ENCODE assay signal across 27 cellular contexts in the genomic region with DNA sequence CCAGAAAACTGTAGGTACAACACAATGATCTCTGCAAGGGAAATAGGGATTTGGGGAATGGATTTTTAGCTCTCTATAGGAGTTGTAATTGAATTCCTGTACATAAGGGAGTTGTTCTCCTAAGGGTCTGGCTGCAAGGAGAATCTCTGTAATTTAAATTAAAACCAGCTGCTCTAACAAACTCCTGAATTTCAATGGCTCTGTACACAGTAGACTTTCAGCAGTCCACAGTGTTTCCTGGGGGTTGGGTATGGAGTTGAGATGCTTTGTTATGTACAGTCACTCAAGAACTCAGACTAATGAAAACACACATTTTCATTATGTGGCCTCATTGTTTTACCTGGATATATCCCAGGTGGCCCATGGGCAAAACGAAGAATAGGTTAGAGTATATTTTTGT.
DNase-seq lines count a peak whose midpoint lies in the region; ATAC-seq and TF ChIP-seq lines count a peak whose summit lies in the region.
"Had no signal": no experiment of that assay in that cellular context is flagged by ENCODE, and none has a peak within 500 bp of the region (broad histone marks: within the 10 kb centered on the region; RNA-seq: fewer than 3 reads in every experiment).

No MANE protein-coding gene starts in this region.

- in situ Hi-C loops in HAP-1 (cut with MboI; ENCODE audit: low sequenced_read_pairs), result no loop called here

- TF ChIP-seq CTCF in SK-N-SH (IDR thresholded peaks at IDR 0.05) (no peak), fibroblast of mammary gland (conservative IDR thresholded peaks at IDR 0.05; ENCODE audit: control insufficient read depth, insufficient read depth, low read depth, low read length) (no peak), smooth muscle cell (IDR thresholded peaks at IDR 0.05; ENCODE audit: borderline replicate concordance, insufficient read depth, poor library complexity, severe bottlenecking) (no peak)

- no peaks in the 10 kb centered on the region for H3K36me3 ChIP-seq in HAP-1 (replicated peaks)
- H3K36me3 ChIP-seq in SK-N-SH (replicated peaks in 1 of 2; ENCODE audit: control insufficient read depth in 1 of 2, insufficient read depth in 2 of 2, low read length in 1 of 2), result no peaks in the 10 kb centered on the region
- no peaks in the 10 kb centered on the region for H3K36me3 ChIP-seq in smooth muscle cell (ENCODE audit: low read depth)
- H3K36me3 ChIP-seq: MG63, upper lobe of left lung had no signal

- no peak for ATAC-seq in GM19452 (IDR thresholded peaks at IDR 0.05; ENCODE audit: unreplicated experiment)
- no peak for ATAC-seq in GM19455 (IDR thresholded peaks at IDR 0.05; ENCODE audit: unreplicated experiment)
- ATAC-seq in GM19328 (IDR thresholded peaks at IDR 0.05; ENCODE audit: unreplicated experiment), result no peak
- ATAC-seq: activated CD8-positive, alpha-beta memory T cell treated with anti-CD3 and anti-CD28 coated beads, Interleukin-2, amount 10 ng/mL, durations not matched to agents 7 days and 5 days; activated T-cell treated with anti-CD3 and anti-CD28 coated beads, Interleukin-2, amount 50 U/mL, for 72 hours; esophagus mucosa; natural killer cell treated with Interleukin-12 subunit alpha and Interleukin-12 subunit beta and Interleukin-15 and Interleukin-18, amount 100 ng/mL, for 72 hours; stimulated activated naive B cell treated with anti-CD40 and anti-IgM and Interleukin-4, amounts not matched to agents 10 μg/mL and 1 μg/mL and 100 μg/mL, for 72 hours had no signal

- no peak; a peak in 1 of 4 replicates for TF ChIP-seq EP300 in SK-N-SH (IDR thresholded peaks at IDR 0.05; ENCODE audit: borderline replicate concordance in 1 of 2, low read depth in 1 of 2, low read length in 1 of 2)

- POLR2A ChIA-PET in SK-N-SH (lab: Yijun Ruan, JAX), result no interaction called here

- H3K79me2 ChIP-seq in SK-N-SH (ENCODE audit: insufficient read depth), result no peaks in the 10 kb centered on the region
- H3K79me2 ChIP-seq in smooth muscle cell (ENCODE audit: low read depth), result no peaks in the 10 kb centered on the region

- H3K9me2 ChIP-seq in SK-N-SH, result no peaks in the 10 kb centered on the region

- H3K4me2 ChIP-seq in SK-N-SH, result peak overlapping the region; percentile 35; the same call in 1 of the 2 replicates
- peak overlapping the region; percentile 46 for H3K4me2 ChIP-seq in smooth muscle cell
- H3K4me2 ChIP-seq: KMS-11 had no signal

- H3K27me3 ChIP-seq in HAP-1 (ENCODE audit: low read depth) (no peaks in the 10 kb centered on the region), SK-N-SH (ENCODE audit: insufficient read depth) (no peaks in the 10 kb centered on the region), smooth muscle cell (ENCODE audit: low read depth) (no peaks in the 10 kb centered on the region)
- H3K27me3 ChIP-seq: upper lobe of left lung had no signal

- H3K27ac ChIP-seq in SK-N-SH (ENCODE audit: low read depth in 2 of 2, low read length in 1 of 2), result peak overlapping the region; percentile 46 to 74; a peak in 2 of 4 replicates
- no peak overlapping the region for H3K27ac ChIP-seq in smooth muscle cell (ENCODE audit: low read depth)
- H3K27ac ChIP-seq: HL-60, KMS-11, upper lobe of left lung had no signal

- TF ChIP-seq RAD21 in SK-N-SH (IDR thresholded peaks at IDR 0.05; ENCODE audit: low read length), result no peak

- H3K9ac ChIP-seq in SK-N-SH, result no peak overlapping the region
- no peak overlapping the region for H3K9ac ChIP-seq in smooth muscle cell (ENCODE audit: low read depth)
- H3K9ac ChIP-seq: KMS-11 had no signal

- no peak overlapping the region for H2AFZ ChIP-seq in SK-N-SH (ENCODE audit: low read depth)
- no peak overlapping the region for H2AFZ ChIP-seq in smooth muscle cell (ENCODE audit: low read depth)

- no peak overlapping the region for H3K4me3 ChIP-seq in HAP-1
- H3K4me3 ChIP-seq in SK-N-SH (ENCODE audit: low read depth in 2 of 2, low read length in 1 of 2), result no peak overlapping the region
- H3K4me3 ChIP-seq in fibroblast of mammary gland (ENCODE audit: control insufficient read depth, low read depth, low read length), result no peak overlapping the region
- no peak overlapping the region for H3K4me3 ChIP-seq in smooth muscle cell
- H3K4me3 ChIP-seq: lung, MG63, upper lobe of left lung had no signal

- no peaks in the 10 kb centered on the region for H3K9me3 ChIP-seq in HAP-1
- H3K9me3 ChIP-seq in SK-N-SH, result no peaks in the 10 kb centered on the region
- no peaks in the 10 kb centered on the region for H3K9me3 ChIP-seq in smooth muscle cell (replicated peaks; ENCODE audit: low read depth)
- H3K9me3 ChIP-seq: MG63, upper lobe of left lung had no signal

- peaks cover 31% of the 10 kb centered on the region for H3K4me1 ChIP-seq in HAP-1
- peaks cover 3 to 25% of the 10 kb centered on the region in 2 experiments for H3K4me1 ChIP-seq in SK-N-SH (ENCODE audit: control insufficient read depth in 1 of 2, insufficient read depth in 2 of 2, low read depth in 1 of 2, low read length in 1 of 2)
- peaks cover 6% of the 10 kb centered on the region for H3K4me1 ChIP-seq in smooth muscle cell (ENCODE audit: low read depth)
- H3K4me1 ChIP-seq: upper lobe of left lung had no signal

- CTCF ChIA-PET in SK-N-SH (lab: Yijun Ruan, JAX), result interaction anchor here (1.1 to 3.0 kb wide), 2 partner anchors 17 to 21 kb away, joined by 3 to 20 read pairs; no protein-coding TSS in a partner anchor

- DNase-seq in HAP-1 (ENCODE audit: low spot score in 2 of 2) (peak; percentile 67 to 90), SK-N-SH (no peak), fibroblast of mammary gland (ENCODE audit: low read depth) (peak; percentile 36), smooth muscle cell (lab: John Stamatoyannopoulos, UW; ENCODE audit: unreplicated experiment) (no peak)
- DNase-seq: activated B cell treated with CpG ODN at 0.5 μM for 24 hours; activated CD8-positive, alpha-beta memory T cell treated with anti-CD3 and anti-CD28 coated beads, Interleukin-2, amount 10 ng/mL, durations not matched to agents 7 days and 5 days; activated T-cell treated with anti-CD3 and anti-CD28 coated beads, Interleukin-2, amount 50 U/mL, for 72 hours; dermis blood vessel endothelial cell; DMS79; GDM1; GOT3; hypothalamus; MG63; NCI-H1105 treated with DMSO at 0.1 percent for 48 hours; NCI-H1930; NCI-H2227 treated with DMSO at 0.1 percent for 48 hours; NCI-H69; stimulated activated naive B cell treated with anti-CD40 and anti-IgM and Interleukin-4, amounts not matched to agents 10 μg/mL and 1 μg/mL and 100 μg/mL, for 72 hours; upper lobe of left lung had no signal

- H3F3A ChIP-seq in SK-N-SH (replicated peaks; ENCODE audit: insufficient read depth), result peaks cover 23% of the 10 kb centered on the region
- H3F3A ChIP-seq in smooth muscle cell (ENCODE audit: low read depth), result no peaks in the 10 kb centered on the region

- H4K20me1 ChIP-seq in SK-N-SH (ENCODE audit: insufficient read depth) (no peaks in the 10 kb centered on the region), smooth muscle cell (ENCODE audit: low read depth) (no peaks in the 10 kb centered on the region)

- 7% methylated on average over 1 of the region's 1 CpG for WGBS in SK-N-SH (ENCODE audit: low lambda C conversion rate)
- WGBS in smooth muscle cell (ENCODE audit: low lambda C conversion rate), result 88% methylated on average over 1 of the region's 1 CpG

TF ChIP-seq in SK-N-SH, 30 proteins besides CTCF, POLR2A, EP300 and RAD21:
- TF ChIP-seq, protein P1, sequence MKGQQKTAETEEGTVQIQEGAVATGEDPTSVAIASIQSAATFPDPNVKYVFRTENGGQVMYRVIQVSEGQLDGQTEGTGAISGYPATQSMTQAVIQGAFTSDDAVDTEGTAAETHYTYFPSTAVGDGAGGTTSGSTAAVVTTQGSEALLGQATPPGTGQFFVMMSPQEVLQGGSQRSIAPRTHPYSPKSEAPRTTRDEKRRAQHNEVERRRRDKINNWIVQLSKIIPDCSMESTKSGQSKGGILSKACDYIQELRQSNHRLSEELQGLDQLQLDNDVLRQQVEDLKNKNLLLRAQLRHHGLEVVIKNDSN (IDR thresholded peaks at IDR 0.05; ENCODE audit: borderline replicate concordance, low read depth), result no peak
- no peak for TF ChIP-seq MXI1 (IDR thresholded peaks at IDR 0.05; ENCODE audit: low read depth, low read length)
- 0 out of 2 replicates have a peak, but pooled peaks have one; percentile 18 for TF ChIP-seq TAF1 (IDR thresholded peaks at IDR 0.05; ENCODE audit: borderline replicate concordance, low read depth, low read length)
- peak; percentile 95 for TF ChIP-seq TCF12 (IDR thresholded peaks at IDR 0.05)
- TF ChIP-seq TEAD4 (IDR thresholded peaks at IDR 0.05; ENCODE audit: borderline replicate concordance, insufficient read depth), result peak; percentile 41; the same call in 1 of the 2 replicates

Comparison
In these comparisons a context has a peak if more than half of its experiments do, and no peak if none do; other contexts are left out.
1. DNase-seq: peak in HAP-1 (2 of 2) and fibroblast of mammary gland (single experiment); none in SK-N-SH (single experiment) and smooth muscle cell (single experiment).